Comparison of ENCODE assay signal across 29 cellular contexts in the genomic region with DNA sequence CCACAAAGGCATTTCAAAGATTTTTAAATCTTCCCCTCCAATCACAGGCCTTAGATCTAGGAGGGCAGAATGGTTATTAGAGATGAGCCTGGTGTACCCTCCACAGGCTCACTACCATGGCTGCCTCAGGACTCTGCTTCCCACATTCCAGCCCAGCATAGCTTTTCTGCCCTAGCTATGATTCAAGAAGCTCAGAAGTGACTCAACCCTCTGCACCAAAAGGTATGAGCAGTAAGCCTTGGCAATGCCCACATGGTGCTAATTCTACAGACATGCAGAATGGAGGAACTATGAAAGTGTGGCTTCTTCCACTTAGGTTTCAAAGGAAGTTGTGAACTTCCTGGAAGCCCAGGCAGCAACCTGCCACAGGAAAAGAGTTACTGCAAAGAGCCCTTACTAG.
"Had no signal": no experiment of that assay in that cellular context is flagged by ENCODE, and none has a peak within 500 bp of the region (broad histone marks: within the 10 kb centered on the region; RNA-seq: fewer than 3 reads in every experiment).

No MANE protein-coding gene starts in this region.

- ATAC-seq: activated naive CD4-positive, alpha-beta T cell treated with anti-CD3 and anti-CD28 coated beads, Interleukin-2, amount 50 U/mL, for 72 hours; activated naive CD8-positive, alpha-beta T cell treated with anti-CD3 and anti-CD28 coated beads, Interleukin-2, amount 50 U/mL, for 24 hours had no signal

- H3K27ac ChIP-seq: cardiac muscle cell, Peyer's patch, RWPE1, SJCRH30 had no signal

- H3K4me1 Mint-ChIP-seq: activated B cell treated with CpG ODN at 0.5 μM for 24 hours; activated CD4-positive, alpha-beta T cell treated with anti-CD3 and anti-CD28 coated beads, Interleukin-2, amount 10 ng/mL, durations not matched to agents 7 days and 5 days; activated naive CD8-positive, alpha-beta T cell treated with anti-CD3 and anti-CD28 coated beads, Interleukin-2, amount 50 U/mL, for 24 hours; brain had no signal

- DNase-seq: activated B cell treated with CpG ODN at 0.5 μM for 24 hours; activated CD4-positive, alpha-beta memory T cell treated with anti-CD3 and anti-CD28 coated beads for 36 hours; activated CD4-positive, alpha-beta T cell treated with anti-CD3 and anti-CD28 coated beads for 1 hour; activated CD4-positive, alpha-beta T cell treated with anti-CD3 and anti-CD28 coated beads, Interleukin-2, amount 10 ng/mL, durations not matched to agents 7 days and 5 days; activated CD8-positive, alpha-beta memory T cell treated with anti-CD3 and anti-CD28 coated beads for 24 hours; activated effector memory CD4-positive, alpha-beta T cell treated with anti-CD3 and anti-CD28 coated beads, Interleukin-2, amount 50 U/mL, for 16 hours; activated naive CD4-positive, alpha-beta T cell treated with Interleukin-2 at 50 U/mL for 16 hours; activated naive CD8-positive, alpha-beta T cell treated with anti-CD3 and anti-CD28 coated beads, Interleukin-2, amount 50 U/mL, for 24 hours; activated T-cell treated with anti-CD3 and anti-CD28 coated beads, Interleukin-2, amount 50 U/mL, for 4 hours; amniotic stem cell; NCI-H1092; NCI-H1417; NCI-H2029; NCI-H2107; NCI-H2171 treated with DMSO at 0.1 percent for 48 hours; NCI-H345; NCI-H510A; NCI-H526 treated with DMSO at 0.1 percent for 48 hours; NCI-H82; OCI-M1; Peyer's patch; Right ventricle myocardium superior; SJCRH30; SK-N-SH had no signal

- H3K36me3 ChIP-seq: cardiac muscle cell, Peyer's patch, SJCRH30 had no signal

- H3K27me3 ChIP-seq: cardiac muscle cell, Peyer's patch, SJCRH30 had no signal

- H3K4me2 ChIP-seq: SK-N-SH had no signal

- H3K9me2 ChIP-seq: SK-N-SH had no signal

- H3K9me3 ChIP-seq: Peyer's patch, SJCRH30, SK-N-SH had no signal

- H3K4me3 ChIP-seq: cardiac muscle cell, Peyer's patch, SJCRH30 had no signal

- H3K9ac ChIP-seq: SK-N-SH had no signal

- H3K4me3 Mint-ChIP-seq: activated B cell treated with CpG ODN at 0.5 μM for 24 hours; activated CD4-positive, alpha-beta memory T cell treated with anti-CD3 and anti-CD28 coated beads for 36 hours; activated CD4-positive, alpha-beta T cell treated with anti-CD3 and anti-CD28 coated beads, Interleukin-2, amount 10 ng/mL, durations not matched to agents 7 days and 5 days; activated naive CD8-positive, alpha-beta T cell treated with anti-CD3 and anti-CD28 coated beads, Interleukin-2, amount 50 U/mL, for 24 hours; activated T-cell treated with anti-CD3 and anti-CD28 coated beads, Interleukin-2, amount 50 U/mL, for 4 hours; brain; T-helper 2 cell treated with Interferon-gamma antibody and Interleukin-4, amounts not matched to agents 5 μg/mL and 100 μg/mL, for 36 hours had no signal

- H3K27ac Mint-ChIP-seq: activated B cell treated with CpG ODN at 0.5 μM for 24 hours; activated CD4-positive, alpha-beta memory T cell treated with anti-CD3 and anti-CD28 coated beads for 36 hours; activated CD4-positive, alpha-beta T cell treated with anti-CD3 and anti-CD28 coated beads, Interleukin-2, amount 10 ng/mL, durations not matched to agents 7 days and 5 days; activated naive CD4-positive, alpha-beta T cell treated with anti-CD3 and anti-CD28 coated beads, Interleukin-2, amount 50 U/mL, for 72 hours; activated naive CD8-positive, alpha-beta T cell treated with anti-CD3 and anti-CD28 coated beads, Interleukin-2, amount 50 U/mL, for 24 hours; brain; T-helper 2 cell treated with Interferon-gamma antibody and Interleukin-4, amounts not matched to agents 5 μg/mL and 100 μg/mL, for 36 hours had no signal

- H3K4me1 ChIP-seq: Peyer's patch, SJCRH30 had no signal

- H3K27me3 Mint-ChIP-seq: activated B cell treated with CpG ODN at 0.5 μM for 24 hours; activated CD4-positive, alpha-beta memory T cell treated with anti-CD3 and anti-CD28 coated beads for 36 hours; activated CD4-positive, alpha-beta T cell treated with anti-CD3 and anti-CD28 coated beads, Interleukin-2, amount 10 ng/mL, durations not matched to agents 7 days and 5 days; activated naive CD8-positive, alpha-beta T cell treated with anti-CD3 and anti-CD28 coated beads, Interleukin-2, amount 50 U/mL, for 24 hours; brain had no signal

- H3K36me3 Mint-ChIP-seq: activated CD4-positive, alpha-beta memory T cell treated with anti-CD3 and anti-CD28 coated beads for 36 hours; activated naive CD4-positive, alpha-beta T cell treated with anti-CD3 and anti-CD28 coated beads, Interleukin-2, amount 50 U/mL, for 72 hours; brain had no signal

- H3K9me3 Mint-ChIP-seq: activated CD4-positive, alpha-beta T cell treated with anti-CD3 and anti-CD28 coated beads, Interleukin-2, amount 10 ng/mL, durations not matched to agents 7 days and 5 days had no signal
